In the genomic region with DNA sequence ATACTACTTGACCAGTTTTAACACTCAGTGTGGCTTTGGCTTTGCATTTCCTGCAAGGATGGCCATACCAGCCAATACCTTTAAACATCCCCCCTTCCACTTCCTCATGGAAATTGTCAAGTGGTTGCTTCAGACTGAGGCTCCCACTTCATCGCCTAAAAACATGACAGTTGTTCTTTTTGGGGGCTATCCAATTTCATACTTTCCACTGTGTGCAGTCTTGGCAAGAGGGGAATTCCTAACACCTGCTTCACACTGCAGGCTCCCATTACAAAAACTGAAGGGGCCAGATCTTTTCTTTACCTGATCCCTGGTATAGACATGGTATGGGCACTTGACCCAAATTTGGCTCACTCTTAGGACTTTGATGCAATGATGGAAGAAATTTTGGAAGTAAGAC, we compare ENCODE assay signal across 20 cellular contexts. TPM values are rescaled to one million over a fixed set of nuclear protein-coding genes. Genes with fewer than 3 reads are reported as not detected.
DNase-seq lines count a peak whose midpoint lies in the region; ATAC-seq and TF ChIP-seq lines count a peak whose summit lies in the region.
"Had no signal": no experiment of that assay in that cellular context is flagged by ENCODE, and none has a peak within 500 bp of the region (broad histone marks: within the 10 kb centered on the region; RNA-seq: fewer than 3 reads in every experiment).

No MANE protein-coding gene starts in this region.

- H3K36me3 ChIP-seq in KMS-11 (ENCODE audit: insufficient read depth) (no peaks in the 10 kb centered on the region), thyroid gland (no peaks in the 10 kb centered on the region)

- H4K20me1 ChIP-seq in KMS-11 (ENCODE audit: insufficient read depth): no peaks in the 10 kb centered on the region

- H3K9ac ChIP-seq in KMS-11: peak overlapping the region; percentile 20; the same call in 1 of the 2 replicates

- no peaks in the 10 kb centered on the region for H3K9me3 ChIP-seq in thyroid gland
- H3K9me3 ChIP-seq: A549 had no signal

- H3K27me3 ChIP-seq in KMS-11 (ENCODE audit: insufficient read depth, low read depth): no peaks in the 10 kb centered on the region
- H3K27me3 ChIP-seq in thyroid gland: no peaks in the 10 kb centered on the region

- peak overlapping the region; percentile 60 for H3K4me2 ChIP-seq in KMS-11
- H3K4me2 ChIP-seq: A549, PC-9 had no signal

- H3K4me3 ChIP-seq in KMS-11 (IDR thresholded peaks at IDR 0.05; ENCODE audit: insufficient read depth, low read depth, low read length) (no peak overlapping the region), thyroid gland (replicated peaks in 1 of 3) (no peak overlapping the region)
- H3K4me3 ChIP-seq: A549, PC-9 had no signal

- intact Hi-C loops in thyroid gland (cut with DNase I): no loop called here

- H3K79me2 ChIP-seq in KMS-11 (ENCODE audit: insufficient read depth, low read depth): no peaks in the 10 kb centered on the region

- DNase-seq in NCI-H1105 treated with DMSO at 0.1 percent for 48 hours (lab: John Stamatoyannopoulos, UW) (peak; percentile 8), NCI-H1105 (lab: John Stamatoyannopoulos, UW) (no peak), NCI-H2196 (lab: John Stamatoyannopoulos, UW; ENCODE audit: unreplicated experiment) (peak; percentile 13), cerebellar cortex (ENCODE audit: low spot score) (peak; percentile 16), H4 (ENCODE audit: low spot score) (no peak), thyroid gland (no peak)
- DNase-seq: C1 segment of cervical spinal cord, DMS153, GOT3, KBM-7, NCI-H1417, NCI-H2029, NCI-H446 treated with DMSO at 0.1 percent for 48 hours, NCI-H774, PC-9, SW 1271 had no signal

- ATAC-seq in GM18519 (IDR thresholded peaks at IDR 0.05; ENCODE audit: low FRiP score, unreplicated experiment): no peak
- ATAC-seq: A549 had no signal

- no peak for TF ChIP-seq POLR2A in thyroid gland (IDR thresholded peaks at IDR 0.05)

- H2AFZ ChIP-seq in KMS-11 (ENCODE audit: low read depth): peak overlapping the region; percentile 34; the same call in 1 of the 2 replicates
- H2AFZ ChIP-seq: PC-9 had no signal

- H3K4me1 ChIP-seq in KMS-11 (ENCODE audit: low read depth, poor library complexity, severe bottlenecking): peaks cover 98% of the 10 kb centered on the region
- no peaks in the 10 kb centered on the region for H3K4me1 ChIP-seq in thyroid gland
- H3K4me1 ChIP-seq: A549 had no signal

- TF ChIP-seq CTCF in KMS-11 (conservative IDR thresholded peaks at IDR 0.05; ENCODE audit: low read depth, low read length): no peak
- TF ChIP-seq CTCF in thyroid gland (IDR thresholded peaks at IDR 0.05): no peak

- H3K27ac ChIP-seq in KMS-11 (peak overlapping the region; percentile 93), thyroid gland (no peak overlapping the region)
- H3K27ac ChIP-seq: A549, PC-9 had no signal

- WGBS in thyroid gland, 2 donors: 44 to 63% methylated on average over 1 of the region's 1 CpG

RNA-seq across cellular contexts. Expression of a gene that starts 28.5 kb away (rescaled TPM):
- 21.5 and 27.4 TPM in 2 replicates for total RNA-seq in H4 (2014; rRNA removed; shearing (Covaris generic))
- 10 to 100 TPM; 27.9 to 39.0 (median 34.3) TPM for total RNA-seq in thyroid gland

RNA-seq across cellular contexts. Expression of a gene that starts 53.9 kb away (rescaled TPM):
- 0.37 and 0.58 TPM in 2 replicates for total RNA-seq in H4 (2014; rRNA removed; shearing (Covaris generic))
- total RNA-seq in thyroid gland: 1 to 10 TPM; 2.3 to 7.0 (median 4.6) TPM
- total RNA-seq: PC-9; T-helper 2 cell treated with Interferon-gamma antibody and Interleukin-4, amounts not matched to agents 100 ng/mL and 5 ng/mL, for 36 hours had no signal

Comparison
In these comparisons a context has a peak if more than half of its experiments do, and no peak if none do; other contexts are left out.
1. DNase-seq: peak in NCI-H1105 treated with DMSO at 0.1 percent for 48 hours (single experiment), NCI-H2196 (single experiment) and cerebellar cortex (single experiment); none in NCI-H1105 (single experiment), H4 (single experiment) and thyroid gland (0 of 2).